In the genomic region with DNA sequence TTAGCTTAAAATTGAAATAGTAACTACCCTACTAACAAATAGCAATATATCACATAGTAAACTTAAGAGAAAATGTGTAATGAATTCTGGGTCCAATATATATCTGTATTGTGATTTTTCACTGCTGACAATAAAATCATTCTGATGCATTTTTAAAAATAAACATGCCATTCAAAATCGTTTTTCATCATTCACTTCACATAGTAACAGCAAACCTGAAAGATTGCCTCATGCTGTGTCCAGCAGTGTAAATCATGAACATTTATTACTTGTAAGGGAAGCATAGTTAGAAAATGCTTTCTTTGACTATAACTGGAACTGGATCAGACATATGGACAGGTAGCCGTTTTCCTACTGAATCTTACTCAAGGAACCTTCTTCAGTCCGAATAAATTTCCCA, we compare ENCODE assay signal across 20 cellular contexts.
DNase-seq lines count a peak whose midpoint lies in the region; FAIRE-seq and TF ChIP-seq lines count a peak whose summit lies in the region.
"Had no signal": no experiment of that assay in that cellular context is flagged by ENCODE, and none has a peak within 500 bp of the region (broad histone marks: within the 10 kb centered on the region; RNA-seq: fewer than 3 reads in every experiment).

No MANE protein-coding gene starts in this region.

- TF ChIP-seq POLR2A in thyroid gland (IDR thresholded peaks at IDR 0.05): no peak

- DNase-seq in GM19239 (ENCODE audit: insufficient read length, low spot score): no peak
- no peak for DNase-seq in HEK293T (ENCODE audit: extremely low spot score)
- DNase-seq in NCI-H748 treated with DMSO at 0.1 percent for 48 hours (lab: John Stamatoyannopoulos, UW): peak; percentile 76
- no peak for DNase-seq in thyroid gland
- DNase-seq in 8988T: no peak
- no peak for DNase-seq in activated CD4-positive, alpha-beta T cell treated with anti-CD3 and anti-CD28 coated beads, Interleukin-2, amount 50 U/mL, for 4 hours
- DNase-seq: ACHN; BE2C; C1 segment of cervical spinal cord; CD4-positive, CD25-positive, alpha-beta regulatory T cell; CD8-positive, alpha-beta memory T cell; COR-L47; DMS 273 treated with DMSO at 0.1 percent for 48 hours; DMS53; DND-41; EL; H7 had no signal

- POLR2A ChIA-PET in HEK293T (lab: Yijun Ruan, JAX): no interaction called here

- intact Hi-C loops in thyroid gland (cut with DNase I): no loop called here

- H3K36me3 ChIP-seq in thyroid gland: peaks cover 3 to 9% of the 10 kb centered on the region in 2 donors

- H3K4me3 ChIP-seq in thyroid gland (replicated peaks in 1 of 3): no peak overlapping the region
- H3K4me3 ChIP-seq: GM12878, GM23338 had no signal

- H3K9me3 ChIP-seq in thyroid gland: no peaks in the 10 kb centered on the region
- H3K9me3 ChIP-seq: BE2C had no signal

- H3K27ac ChIP-seq in thyroid gland: peak overlapping the region in 2 of 3 donors; percentile 74 to 85

- H3K27me3 ChIP-seq in thyroid gland: no peaks in the 10 kb centered on the region
- H3K27me3 ChIP-seq: BE2C had no signal

- WGBS in thyroid gland, 2 donors: 76 to 81% methylated on average over 3 of the region's 3 CpGs

- CTCF ChIA-PET in HEK293T (lab: Yijun Ruan, JAX): no interaction called here

- peak; percentile 70 for FAIRE-seq in GM19239 (lab: Jason Lieb, UNC)
- FAIRE-seq: GM12878, HepG2 had no signal

- peaks cover 30 to 35% of the 10 kb centered on the region in 2 donors for H3K4me1 ChIP-seq in thyroid gland

- TF ChIP-seq CTCF in thyroid gland (IDR thresholded peaks at IDR 0.05): no peak

TF ChIP-seq in HEK293T, 16 proteins besides CTCF, POLR2A, EP300 and RAD21:
- TF ChIP-seq CTBP1 (IDR thresholded peaks at IDR 0.05; ENCODE audit: borderline replicate concordance) (peak; percentile 67; the same call in 1 of the 2 replicates), FOXM1 (IDR thresholded peaks at IDR 0.05; ENCODE audit: borderline replicate concordance) (peak; percentile 80; the same call in 1 of the 2 replicates), LEF1 (IDR thresholded peaks at IDR 0.05; ENCODE audit: borderline replicate concordance) (no peak)
- TF ChIP-seq, protein P1, sequence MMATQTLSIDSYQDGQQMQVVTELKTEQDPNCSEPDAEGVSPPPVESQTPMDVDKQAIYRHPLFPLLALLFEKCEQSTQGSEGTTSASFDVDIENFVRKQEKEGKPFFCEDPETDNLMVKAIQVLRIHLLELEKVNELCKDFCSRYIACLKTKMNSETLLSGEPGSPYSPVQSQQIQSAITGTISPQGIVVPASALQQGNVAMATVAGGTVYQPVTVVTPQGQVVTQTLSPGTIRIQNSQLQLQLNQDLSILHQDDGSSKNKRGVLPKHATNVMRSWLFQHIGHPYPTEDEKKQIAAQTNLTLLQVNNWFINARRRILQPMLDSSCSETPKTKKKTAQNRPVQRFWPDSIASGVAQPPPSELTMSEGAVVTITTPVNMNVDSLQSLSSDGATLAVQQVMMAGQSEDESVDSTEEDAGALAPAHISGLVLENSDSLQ (IDR thresholded peaks at IDR 0.05): peak; percentile 89
TF ChIP-seq in HEK293T: peak in this region for 3.
